In the genomic region with DNA sequence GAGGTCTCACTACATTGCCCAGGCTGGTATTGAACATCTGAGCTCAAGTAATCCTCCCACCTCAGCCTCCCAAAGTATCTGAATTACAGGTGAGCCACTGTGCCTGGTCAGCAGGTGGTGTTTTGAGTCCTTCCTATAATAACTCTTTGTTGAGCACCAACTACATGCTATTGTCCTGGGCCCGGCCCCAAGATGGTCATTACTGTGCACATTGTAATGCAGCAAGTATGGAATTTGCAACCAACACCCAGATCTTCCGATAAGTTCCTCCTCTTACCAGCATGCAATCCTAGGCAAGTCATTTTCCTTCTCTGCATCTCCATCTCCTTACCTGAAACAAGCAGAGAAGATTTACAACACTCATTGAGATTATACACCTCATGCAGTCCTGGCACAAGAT, we compare ENCODE assay signal across 14 cellular contexts.
"Had no signal": no experiment of that assay in that cellular context is flagged by ENCODE, and none has a peak within 500 bp of the region (broad histone marks: within the 10 kb centered on the region; RNA-seq: fewer than 3 reads in every experiment).

No MANE protein-coding gene starts in this region.

- H3K9me3 ChIP-seq: colonic mucosa, psoas muscle, right lobe of liver, thoracic aorta had no signal

- FAIRE-seq: islet of Langerhans had no signal

- H3K4me3 ChIP-seq: colonic mucosa, psoas muscle, right lobe of liver, thoracic aorta had no signal

- H3K4me1 ChIP-seq: colonic mucosa, psoas muscle, right lobe of liver had no signal

- DNase-seq: activated CD4-positive, alpha-beta T cell treated with anti-CD3 and anti-CD28 coated beads, Interleukin-2, amount 10 ng/mL, durations not matched to agents 24 days and 14 days; activated CD4-positive, CD25-positive, alpha-beta regulatory T cell; activated CD8-positive, alpha-beta memory T cell treated with anti-CD3 and anti-CD28 coated beads, Interleukin-2, amount 50 U/mL, for 48 hours; activated gamma-delta T cell; activated T-cell treated with anti-CD3 and anti-CD28 coated beads, Interleukin-2, amount 50 U/mL, for 72 hours; central memory CD4-positive, alpha-beta T cell; colonic mucosa; effector CD4-positive, alpha-beta T cell; psoas muscle; right lobe of liver; stimulated activated CD4-positive, alpha-beta T cell treated with anti-CD3 and anti-CD28 coated beads, Interleukin-2, amount 100 ng/mL, for 24 hours had no signal

- H3K27me3 ChIP-seq: colonic mucosa, right lobe of liver had no signal

- H3K27ac ChIP-seq: colonic mucosa, psoas muscle, right lobe of liver, thoracic aorta had no signal

- H3K36me3 ChIP-seq: colonic mucosa, right lobe of liver, thoracic aorta had no signal

- ATAC-seq: activated naive CD4-positive, alpha-beta T cell treated with anti-CD3 and anti-CD28 coated beads, Interleukin-2, amount 50 U/mL, for 72 hours; activated T-cell treated with anti-CD3 and anti-CD28 coated beads, Interleukin-2, amount 50 U/mL, for 72 hours; psoas muscle; right lobe of liver had no signal
